In the genomic region with DNA sequence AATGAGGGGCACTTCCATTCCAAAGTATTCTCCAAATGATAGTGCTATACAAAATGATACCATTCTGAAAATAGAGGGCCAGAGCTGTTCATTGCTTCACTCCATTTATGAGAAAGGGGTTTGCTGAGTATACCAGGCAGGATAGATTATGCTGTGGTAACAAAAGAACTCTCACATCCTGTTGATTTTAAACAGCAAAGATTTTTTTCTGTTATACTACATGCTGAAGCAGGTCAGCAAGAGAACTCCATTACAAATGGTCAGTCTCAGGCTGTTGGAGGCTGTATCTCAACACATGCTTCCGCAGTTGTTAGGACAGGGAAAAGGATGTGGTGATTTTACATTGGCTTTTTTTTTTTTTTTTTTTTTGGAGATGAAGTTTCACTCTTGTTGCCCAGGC, we compare ENCODE assay signal across 14 cellular contexts. TPM values are rescaled to one million over a fixed set of nuclear protein-coding genes. Genes with fewer than 3 reads are reported as not detected.
A peak's percentile ranks its signal among the peaks of the same experiment; 100 is the strongest.
DNase-seq lines count a peak whose midpoint lies in the region; ATAC-seq and TF ChIP-seq lines count a peak whose summit lies in the region.
"Had no signal": no experiment of that assay in that cellular context is flagged by ENCODE, and none has a peak within 500 bp of the region (broad histone marks: within the 10 kb centered on the region; RNA-seq: fewer than 3 reads in every experiment).

No MANE protein-coding gene starts in this region.

- POLR2A ChIA-PET in SK-N-SH (lab: Yijun Ruan, JAX), result no interaction called here

- H3K27ac ChIP-seq in SK-N-SH (ENCODE audit: low read depth in 2 of 2, low read length in 1 of 2) (no peak overlapping the region), angular gyrus (ENCODE audit: low read depth, low read length) (peak overlapping the region; percentile 12)
- H3K27ac ChIP-seq: 22Rv1, adrenal gland, transverse colon had no signal

- H3K4me3 Mint-ChIP-seq in natural killer cell, result no peak overlapping the region

- no peak for TF ChIP-seq EP300 in SK-N-SH (IDR thresholded peaks at IDR 0.05; ENCODE audit: borderline replicate concordance in 1 of 2, low read depth in 1 of 2, low read length in 1 of 2)

- in situ Hi-C loops in GM13976 (cut with MboI; ENCODE audit: low sequenced_read_pairs, unreplicated experiment), result no loop called here

- H3K9ac ChIP-seq in SK-N-SH, result no peak overlapping the region

- no peaks in the 10 kb centered on the region for H3K9me3 Mint-ChIP-seq in natural killer cell

- peaks cover 10% of the 10 kb centered on the region for H3F3A ChIP-seq in SK-N-SH (replicated peaks; ENCODE audit: insufficient read depth)

- 94% methylated on average over 1 of the region's 1 CpG for WGBS in SK-N-SH (ENCODE audit: low lambda C conversion rate)

- CTCF ChIA-PET in SK-N-SH (lab: Yijun Ruan, JAX), result no interaction called here

- TF ChIP-seq CTCF in SK-N-SH (IDR thresholded peaks at IDR 0.05), result no peak
- TF ChIP-seq CTCF in natural killer cell (IDR thresholded peaks at IDR 0.05), result no peak
- TF ChIP-seq CTCF in GM13976 (IDR thresholded peaks at IDR 0.05; ENCODE audit: borderline replicate concordance, control extremely low read depth, extremely low read depth, insufficient read depth, missing control alignments), result no peak

- peaks cover 8 to 19% of the 10 kb centered on the region in 2 experiments; a peak in 2 of 4 replicates for H3K4me1 ChIP-seq in SK-N-SH (ENCODE audit: control insufficient read depth in 1 of 2, insufficient read depth in 2 of 2, low read depth in 1 of 2, low read length in 1 of 2)

- H3K9me2 ChIP-seq in SK-N-SH, result no peaks in the 10 kb centered on the region

- no peaks in the 10 kb centered on the region for H3K36me3 Mint-ChIP-seq in natural killer cell

- peaks cover 0 to 5% of the 10 kb centered on the region in 2 experiments for H3K36me3 ChIP-seq in SK-N-SH (replicated peaks in 1 of 2; ENCODE audit: control insufficient read depth in 1 of 2, insufficient read depth in 2 of 2, low read length in 1 of 2)
- H3K36me3 ChIP-seq: adrenal gland, transverse colon had no signal

- no peak overlapping the region for H3K4me2 ChIP-seq in SK-N-SH

- peaks cover 33 to 35% of the 10 kb centered on the region in 2 donors for H3K4me1 Mint-ChIP-seq in natural killer cell

- peaks cover 74% of the 10 kb centered on the region for H3K79me2 ChIP-seq in SK-N-SH (ENCODE audit: insufficient read depth)

- H2AFZ ChIP-seq in SK-N-SH (ENCODE audit: low read depth), result no peak overlapping the region

- H3K4me3 ChIP-seq in SK-N-SH (ENCODE audit: low read depth in 2 of 2, low read length in 1 of 2), result no peak overlapping the region
- H3K4me3 ChIP-seq: adrenal gland, transverse colon had no signal

- H3K27me3 ChIP-seq in SK-N-SH (ENCODE audit: insufficient read depth), result no peaks in the 10 kb centered on the region
- H3K27me3 ChIP-seq: adrenal gland had no signal

- TF ChIP-seq POLR2A in GM18505 (IDR thresholded peaks at IDR 0.05; ENCODE audit: borderline replicate concordance, extremely low read depth, insufficient read depth, insufficient read length), result no peak

- no peaks in the 10 kb centered on the region for H3K9me3 ChIP-seq in SK-N-SH
- H3K9me3 ChIP-seq: adrenal gland, transverse colon had no signal

- TF ChIP-seq RAD21 in SK-N-SH (IDR thresholded peaks at IDR 0.05; ENCODE audit: low read length), result no peak

- intact Hi-C loops in natural killer cell (cut with micrococcal nuclease), result loop anchor here (10.0 kb wide), 1 partner anchor 407 kb away; a partner anchor contains a TSS

- peaks cover 3% of the 10 kb centered on the region; the same call in 1 of the 2 replicates for H4K20me1 ChIP-seq in SK-N-SH (ENCODE audit: insufficient read depth)

- H3K27ac Mint-ChIP-seq in natural killer cell, result peak overlapping the region; percentile 85 to 93

- no peaks in the 10 kb centered on the region for H3K27me3 Mint-ChIP-seq in natural killer cell (ENCODE audit: low read depth in 2 of 2)

- DNase-seq in SK-N-SH, result no peak
- DNase-seq in MV-4-11 (lab: John Stamatoyannopoulos, UW), result peak; percentile 58
- no peak for DNase-seq in natural killer cell
- no peak for DNase-seq in GM13976 (ENCODE audit: low spot score)
- DNase-seq: adrenal gland, kidney glomerular epithelial cell, small intestine, transverse colon had no signal

- ATAC-seq in SK-N-SH treated with all-trans-retinoic acid at 6 μM for 48 hours, result no peak
- no peak for ATAC-seq in natural killer cell
- ATAC-seq in HG03469 (IDR thresholded peaks at IDR 0.05; ENCODE audit: unreplicated experiment), result no peak
- ATAC-seq in GM18505 (IDR thresholded peaks at IDR 0.05; ENCODE audit: unreplicated experiment), result no peak

TF ChIP-seq in SK-N-SH treated with all-trans-retinoic acid at 6 μM for 48 hours, 23 proteins besides CTCF, POLR2A, EP300 and RAD21:
- TF ChIP-seq ZNF70 (CRISPR knock-in tag; IDR thresholded peaks at IDR 0.05) (peak; percentile 42; the same call in 1 of the 2 replicates), PPARA (CRISPR knock-in tag; IDR thresholded peaks at IDR 0.05; ENCODE audit: borderline replicate concordance) (no peak)

TF ChIP-seq in SK-N-SH, 30 proteins besides CTCF, POLR2A, EP300 and RAD21:
- TF ChIP-seq, protein P1, sequence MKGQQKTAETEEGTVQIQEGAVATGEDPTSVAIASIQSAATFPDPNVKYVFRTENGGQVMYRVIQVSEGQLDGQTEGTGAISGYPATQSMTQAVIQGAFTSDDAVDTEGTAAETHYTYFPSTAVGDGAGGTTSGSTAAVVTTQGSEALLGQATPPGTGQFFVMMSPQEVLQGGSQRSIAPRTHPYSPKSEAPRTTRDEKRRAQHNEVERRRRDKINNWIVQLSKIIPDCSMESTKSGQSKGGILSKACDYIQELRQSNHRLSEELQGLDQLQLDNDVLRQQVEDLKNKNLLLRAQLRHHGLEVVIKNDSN (IDR thresholded peaks at IDR 0.05; ENCODE audit: borderline replicate concordance, low read depth), result no peak
- TF ChIP-seq, protein P2, sequence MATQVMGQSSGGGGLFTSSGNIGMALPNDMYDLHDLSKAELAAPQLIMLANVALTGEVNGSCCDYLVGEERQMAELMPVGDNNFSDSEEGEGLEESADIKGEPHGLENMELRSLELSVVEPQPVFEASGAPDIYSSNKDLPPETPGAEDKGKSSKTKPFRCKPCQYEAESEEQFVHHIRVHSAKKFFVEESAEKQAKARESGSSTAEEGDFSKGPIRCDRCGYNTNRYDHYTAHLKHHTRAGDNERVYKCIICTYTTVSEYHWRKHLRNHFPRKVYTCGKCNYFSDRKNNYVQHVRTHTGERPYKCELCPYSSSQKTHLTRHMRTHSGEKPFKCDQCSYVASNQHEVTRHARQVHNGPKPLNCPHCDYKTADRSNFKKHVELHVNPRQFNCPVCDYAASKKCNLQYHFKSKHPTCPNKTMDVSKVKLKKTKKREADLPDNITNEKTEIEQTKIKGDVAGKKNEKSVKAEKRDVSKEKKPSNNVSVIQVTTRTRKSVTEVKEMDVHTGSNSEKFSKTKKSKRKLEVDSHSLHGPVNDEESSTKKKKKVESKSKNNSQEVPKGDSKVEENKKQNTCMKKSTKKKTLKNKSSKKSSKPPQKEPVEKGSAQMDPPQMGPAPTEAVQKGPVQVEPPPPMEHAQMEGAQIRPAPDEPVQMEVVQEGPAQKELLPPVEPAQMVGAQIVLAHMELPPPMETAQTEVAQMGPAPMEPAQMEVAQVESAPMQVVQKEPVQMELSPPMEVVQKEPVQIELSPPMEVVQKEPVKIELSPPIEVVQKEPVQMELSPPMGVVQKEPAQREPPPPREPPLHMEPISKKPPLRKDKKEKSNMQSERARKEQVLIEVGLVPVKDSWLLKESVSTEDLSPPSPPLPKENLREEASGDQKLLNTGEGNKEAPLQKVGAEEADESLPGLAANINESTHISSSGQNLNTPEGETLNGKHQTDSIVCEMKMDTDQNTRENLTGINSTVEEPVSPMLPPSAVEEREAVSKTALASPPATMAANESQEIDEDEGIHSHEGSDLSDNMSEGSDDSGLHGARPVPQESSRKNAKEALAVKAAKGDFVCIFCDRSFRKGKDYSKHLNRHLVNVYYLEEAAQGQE (IDR thresholded peaks at IDR 0.05; ENCODE audit: low read depth, low read length), result no peak
- TF ChIP-seq, protein P3, sequence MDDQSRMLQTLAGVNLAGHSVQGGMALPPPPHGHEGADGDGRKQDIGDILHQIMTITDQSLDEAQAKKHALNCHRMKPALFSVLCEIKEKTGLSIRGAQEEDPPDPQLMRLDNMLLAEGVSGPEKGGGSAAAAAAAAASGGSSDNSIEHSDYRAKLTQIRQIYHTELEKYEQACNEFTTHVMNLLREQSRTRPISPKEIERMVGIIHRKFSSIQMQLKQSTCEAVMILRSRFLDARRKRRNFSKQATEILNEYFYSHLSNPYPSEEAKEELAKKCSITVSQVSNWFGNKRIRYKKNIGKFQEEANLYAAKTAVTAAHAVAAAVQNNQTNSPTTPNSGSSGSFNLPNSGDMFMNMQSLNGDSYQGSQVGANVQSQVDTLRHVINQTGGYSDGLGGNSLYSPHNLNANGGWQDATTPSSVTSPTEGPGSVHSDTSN (IDR thresholded peaks at IDR 0.05), result no peak
- TF ChIP-seq ELF1 (IDR thresholded peaks at IDR 0.05) (no peak), TAF1 (IDR thresholded peaks at IDR 0.05; ENCODE audit: borderline replicate concordance, low read depth, low read length) (no peak), JUND (IDR thresholded peaks at IDR 0.05) (no peak), GATA2 (CRISPR knock-in tag; IDR thresholded peaks at IDR 0.05) (no peak), GABPA (IDR thresholded peaks at IDR 0.05; ENCODE audit: low read depth) (no peak), NFIC (IDR thresholded peaks at IDR 0.05; ENCODE audit: borderline replicate concordance) (no peak), RCOR1 (IDR thresholded peaks at IDR 0.05; ENCODE audit: low read length) (no peak), MEF2A (IDR thresholded peaks at IDR 0.05; ENCODE audit: borderline replicate concordance, low read depth) (no peak)
- TF ChIP-seq, protein P4, sequence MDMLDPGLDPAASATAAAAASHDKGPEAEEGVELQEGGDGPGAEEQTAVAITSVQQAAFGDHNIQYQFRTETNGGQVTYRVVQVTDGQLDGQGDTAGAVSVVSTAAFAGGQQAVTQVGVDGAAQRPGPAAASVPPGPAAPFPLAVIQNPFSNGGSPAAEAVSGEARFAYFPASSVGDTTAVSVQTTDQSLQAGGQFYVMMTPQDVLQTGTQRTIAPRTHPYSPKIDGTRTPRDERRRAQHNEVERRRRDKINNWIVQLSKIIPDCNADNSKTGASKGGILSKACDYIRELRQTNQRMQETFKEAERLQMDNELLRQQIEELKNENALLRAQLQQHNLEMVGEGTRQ (IDR thresholded peaks at IDR 0.05; ENCODE audit: borderline replicate concordance, low read depth, low read length), result no peak

RNA-seq across cellular contexts. Expression of a gene that starts 13.7 kb away (rescaled TPM):
- 33.1 and 37.0 TPM in 2 replicates for polyA plus RNA-seq in SK-N-SH (2012; rRNA removed)
- polyA plus RNA-seq in SK-N-SH (2012; cell fraction: cytosol; rRNA removed), result 46.6 and 47.9 TPM in 2 replicates
- polyA plus RNA-seq in SK-N-SH (2012; cell fraction: nucleus; rRNA removed), result 11.8 and 21.8 TPM in 2 replicates
- 10 to 100 TPM; 12.6 to 14.2 (median 13.7) TPM for total RNA-seq in natural killer cell

RNA-seq across cellular contexts. Expression of a gene that starts 16.1 kb away (rescaled TPM):
- 0.13 and 0.15 TPM in 2 replicates for polyA plus RNA-seq in SK-N-SH (2012; rRNA removed)
- 0.05 and 0.28 TPM in 2 replicates for polyA plus RNA-seq in SK-N-SH (2012; cell fraction: cytosol; rRNA removed)
- polyA plus RNA-seq in SK-N-SH (2012; cell fraction: nucleus; rRNA removed), result 0.14 TPM in 1 of 2 replicates, not detected in the other
- 10 to 100 TPM; 13.8 to 22.3 (median 16.8) TPM for total RNA-seq in natural killer cell
- polyA plus RNA-seq: neural cell had no signal
